ENCODE assay signal across 20 cellular contexts in genomic region chr19:54949412-54949811, GRCh38. TPM values are rescaled to one million over a fixed set of nuclear protein-coding genes. Genes with fewer than 3 reads are reported as not detected.
DNase-seq lines count a peak whose midpoint lies in the region; ATAC-seq and TF ChIP-seq lines count a peak whose summit lies in the region.
"Had no signal": no experiment of that assay in that cellular context is flagged by ENCODE, and none has a peak within 500 bp of the region (broad histone marks: within the 10 kb centered on the region; RNA-seq: fewer than 3 reads in every experiment).

No MANE protein-coding gene starts in this region.

- H3K27me3 ChIP-seq in SU-DHL-6 (ENCODE audit: low read length) (no peaks in the 10 kb centered on the region), smooth muscle cell (ENCODE audit: low read depth) (no peaks in the 10 kb centered on the region)
- H3K27me3 ChIP-seq: MG63 had no signal

- 78% methylated on average over 2 of the region's 2 CpGs for WGBS in smooth muscle cell (ENCODE audit: low lambda C conversion rate)

- H3K4me3 Mint-ChIP-seq in activated T-cell treated with anti-CD3 and anti-CD28 coated beads, Interleukin-2, amount 50 U/mL, for 72 hours: no peak overlapping the region
- no peak overlapping the region for H3K4me3 Mint-ChIP-seq in stimulated activated memory B cell treated with anti-CD40 and anti-IgM and Interleukin-4, amounts not matched to agents 10 μg/mL and 1 μg/mL and 100 μg/mL, for 72 hours

- no peaks in the 10 kb centered on the region for H3K4me1 Mint-ChIP-seq in activated T-cell treated with anti-CD3 and anti-CD28 coated beads, Interleukin-2, amount 50 U/mL, for 72 hours (ENCODE audit: low read depth)
- peaks cover 10% of the 10 kb centered on the region for H3K4me1 Mint-ChIP-seq in stimulated activated memory B cell treated with anti-CD40 and anti-IgM and Interleukin-4, amounts not matched to agents 10 μg/mL and 1 μg/mL and 100 μg/mL, for 72 hours

- H3K9me3 Mint-ChIP-seq in activated T-cell treated with anti-CD3 and anti-CD28 coated beads, Interleukin-2, amount 50 U/mL, for 72 hours: no peaks in the 10 kb centered on the region
- no peaks in the 10 kb centered on the region for H3K9me3 Mint-ChIP-seq in stimulated activated memory B cell treated with anti-CD40 and anti-IgM and Interleukin-4, amounts not matched to agents 10 μg/mL and 1 μg/mL and 100 μg/mL, for 72 hours

- H3K27me3 Mint-ChIP-seq in activated T-cell treated with anti-CD3 and anti-CD28 coated beads, Interleukin-2, amount 50 U/mL, for 72 hours (ENCODE audit: low read depth): no peaks in the 10 kb centered on the region
- H3K27me3 Mint-ChIP-seq in stimulated activated memory B cell treated with anti-CD40 and anti-IgM and Interleukin-4, amounts not matched to agents 10 μg/mL and 1 μg/mL and 100 μg/mL, for 72 hours: peaks cover 11% of the 10 kb centered on the region

- TF ChIP-seq CTCF in SU-DHL-6 (IDR thresholded peaks at IDR 0.05; ENCODE audit: insufficient read depth, low read length, poor library complexity, severe bottlenecking): no peak
- no peak for TF ChIP-seq CTCF in smooth muscle cell (IDR thresholded peaks at IDR 0.05; ENCODE audit: borderline replicate concordance, insufficient read depth, poor library complexity, severe bottlenecking)

- H3F3A ChIP-seq in SU-DHL-6 (ENCODE audit: insufficient read depth): peaks cover 59% of the 10 kb centered on the region
- H3F3A ChIP-seq in smooth muscle cell (ENCODE audit: low read depth): no peaks in the 10 kb centered on the region

- ATAC-seq in activated T-cell treated with anti-CD3 and anti-CD28 coated beads, Interleukin-2, amount 50 U/mL, for 72 hours (replicated peaks in 1 of 2): peak; percentile 29 to 41
- ATAC-seq in stimulated activated memory B cell treated with anti-CD40 and anti-IgM and Interleukin-4, amounts not matched to agents 10 μg/mL and 1 μg/mL and 100 μg/mL, for 72 hours: peak; percentile 48

- H3K9me2 ChIP-seq in SU-DHL-6 (replicated peaks; ENCODE audit: insufficient read depth, low read length): no peaks in the 10 kb centered on the region

- H4K20me1 ChIP-seq in SU-DHL-6 (ENCODE audit: low read depth, low read length) (no peaks in the 10 kb centered on the region), smooth muscle cell (ENCODE audit: low read depth) (no peaks in the 10 kb centered on the region)

- in situ Hi-C loops in ACHN (cut with HindIII; ENCODE audit: low pct_ligation_motif_present, low pct_unique_long_range_greater_than_20kb, low sequenced_read_pairs): no loop called here

- H3K27ac ChIP-seq in SU-DHL-6 (ENCODE audit: low read depth, low read length) (peak overlapping the region; percentile 97), smooth muscle cell (ENCODE audit: low read depth) (no peak overlapping the region)
- H3K27ac ChIP-seq: C4-2B had no signal

- peak overlapping the region; percentile 28 for H3K4me3 ChIP-seq in SU-DHL-6 (ENCODE audit: insufficient read depth, low read length, poor library complexity, severe bottlenecking)
- no peak overlapping the region for H3K4me3 ChIP-seq in smooth muscle cell
- H3K4me3 ChIP-seq: MG63 had no signal

- H3K27ac Mint-ChIP-seq in activated T-cell treated with anti-CD3 and anti-CD28 coated beads, Interleukin-2, amount 50 U/mL, for 72 hours: no peak overlapping the region
- H3K27ac Mint-ChIP-seq in stimulated activated memory B cell treated with anti-CD40 and anti-IgM and Interleukin-4, amounts not matched to agents 10 μg/mL and 1 μg/mL and 100 μg/mL, for 72 hours: no peak overlapping the region

- no peaks in the 10 kb centered on the region for H3K4me1 ChIP-seq in smooth muscle cell (ENCODE audit: low read depth)

- H3K9ac ChIP-seq in SU-DHL-6 (ENCODE audit: low read length): peak overlapping the region; percentile 62
- no peak overlapping the region for H3K9ac ChIP-seq in smooth muscle cell (ENCODE audit: low read depth)

- H3K36me3 Mint-ChIP-seq in activated T-cell treated with anti-CD3 and anti-CD28 coated beads, Interleukin-2, amount 50 U/mL, for 72 hours (ENCODE audit: insufficient read depth in 2 of 2): no peaks in the 10 kb centered on the region
- no peaks in the 10 kb centered on the region for H3K36me3 Mint-ChIP-seq in stimulated activated memory B cell treated with anti-CD40 and anti-IgM and Interleukin-4, amounts not matched to agents 10 μg/mL and 1 μg/mL and 100 μg/mL, for 72 hours

- H3K36me3 ChIP-seq in SU-DHL-6 (ENCODE audit: low read length): no peaks in the 10 kb centered on the region
- H3K36me3 ChIP-seq in smooth muscle cell (ENCODE audit: low read depth): no peaks in the 10 kb centered on the region
- H3K36me3 ChIP-seq: MG63 had no signal

- H2AFZ ChIP-seq in SU-DHL-6 (ENCODE audit: low read depth, low read length, severe bottlenecking): no peak overlapping the region
- no peak overlapping the region for H2AFZ ChIP-seq in smooth muscle cell (ENCODE audit: low read depth)

- H3K79me2 ChIP-seq in SU-DHL-6 (ENCODE audit: insufficient read depth, low read length): no peaks in the 10 kb centered on the region
- H3K79me2 ChIP-seq in smooth muscle cell (ENCODE audit: low read depth): no peaks in the 10 kb centered on the region

- no peaks in the 10 kb centered on the region for H3K9me3 ChIP-seq in SU-DHL-6 (ENCODE audit: insufficient read depth, low read length)
- no peaks in the 10 kb centered on the region for H3K9me3 ChIP-seq in smooth muscle cell (replicated peaks; ENCODE audit: low read depth)
- H3K9me3 ChIP-seq: MG63 had no signal

- DNase-seq in activated T-cell treated with anti-CD3 and anti-CD28 coated beads, Interleukin-2, amount 50 U/mL, for 72 hours: no peak
- no peak for DNase-seq in activated T-cell treated with anti-CD3 and anti-CD28 coated beads, Interleukin-2, amount 50 U/mL, for 1 hour
- DNase-seq in GM19238 (ENCODE audit: insufficient read length, low spot score): peak; percentile 37
- DNase-seq in smooth muscle cell (lab: John Stamatoyannopoulos, UW; ENCODE audit: unreplicated experiment): no peak
- DNase-seq in ACHN: no peak
- no peak for DNase-seq in D341Med (ENCODE audit: low spot score)
- DNase-seq: 8988T, GOT3, Karpas-422, MG63, NCI-H1105 treated with DMSO at 0.1 percent for 48 hours, NCI-H187, NCI-H226, NCI-H524 treated with DMSO at 0.1 percent for 48 hours, OCI-M1, SIG-M5 had no signal

- peak overlapping the region; percentile 80 for H3K4me2 ChIP-seq in SU-DHL-6 (ENCODE audit: low read depth, low read length, poor library complexity, severe bottlenecking)
- H3K4me2 ChIP-seq in smooth muscle cell: no peak overlapping the region

RNA-seq across cellular contexts. Expression of gene NLRP7, which starts 2.1 kb away (rescaled TPM):
- total RNA-seq in activated T-cell treated with anti-CD3 and anti-CD28 coated beads, Interleukin-2, amount 50 U/mL, for 72 hours: not detected
- total RNA-seq in smooth muscle cell: 0.18 and 1.3 TPM in 2 replicates
- polyA plus RNA-seq in smooth muscle cell: 0.29 and 1.7 TPM in 2 replicates
- total RNA-seq: RPMI7951 had no signal

RNA-seq across cellular contexts. Expression of gene NLRP2, which starts 16.8 kb away (rescaled TPM):
- 1 to 10 TPM; 6.6 to 9.9 TPM for total RNA-seq in activated T-cell treated with anti-CD3 and anti-CD28 coated beads, Interleukin-2, amount 50 U/mL, for 72 hours
- total RNA-seq in smooth muscle cell: 37.9 and 52.2 TPM in 2 replicates
- polyA plus RNA-seq in smooth muscle cell: 13.7 and 42.5 TPM in 2 replicates

RNA-seq across cellular contexts. Expression of gene NCR1, which starts 43.5 kb away (rescaled TPM):
- total RNA-seq in activated T-cell treated with anti-CD3 and anti-CD28 coated beads, Interleukin-2, amount 50 U/mL, for 72 hours: 1 to 10 TPM in 1 of 2 donors, under 1 TPM in 1; 0.53 to 4.1 TPM
- 1.7 TPM in 1 of 2 replicates, not detected in the other for total RNA-seq in smooth muscle cell
- 0.64 TPM in 1 of 2 replicates, not detected in the other for polyA plus RNA-seq in smooth muscle cell
- total RNA-seq: RPMI7951 had no signal
